ENCODE assay signal across 8 cellular contexts in the genomic region with DNA sequence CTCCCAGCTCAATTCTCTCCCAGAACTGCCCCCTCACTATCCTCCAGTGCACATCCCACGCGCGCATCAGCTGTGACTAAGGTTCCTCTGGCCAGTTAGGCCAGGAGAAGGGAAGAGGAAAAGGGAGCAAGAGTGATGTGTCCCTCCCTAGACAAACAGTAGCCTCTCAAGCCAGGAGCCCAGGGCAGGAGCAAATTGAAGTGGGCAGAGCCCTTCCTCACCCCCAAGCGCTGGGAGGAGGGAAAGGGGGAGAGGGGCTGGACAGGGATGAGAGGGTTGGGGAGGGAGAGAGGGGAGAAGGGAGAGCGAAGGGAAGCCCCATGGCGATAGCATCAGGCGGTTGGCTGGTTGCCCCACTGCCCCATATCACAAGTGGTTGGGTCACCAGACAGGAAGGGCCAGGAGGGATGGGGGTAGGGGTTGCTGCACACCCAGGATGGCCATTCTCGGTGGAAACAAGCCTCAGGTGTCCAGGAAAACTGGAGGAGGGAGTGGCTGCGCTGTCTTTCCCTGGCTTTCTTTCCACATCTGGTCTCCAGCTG. TPM values are rescaled to one million over a fixed set of nuclear protein-coding genes. Genes with fewer than 3 reads are reported as not detected.
DNase-seq lines count a peak whose midpoint lies in the region; ATAC-seq and TF ChIP-seq lines count a peak whose summit lies in the region.

No MANE protein-coding gene starts in this region.

- H3K4me3 ChIP-seq in GM06990 (replicated peaks; ENCODE audit: low read depth, low read length), result peak overlapping the region; percentile 88
- peak overlapping the region; percentile 64 for H3K4me3 ChIP-seq in ectodermal cell (ENCODE audit: insufficient read depth, low read depth, low read length)
- peak overlapping the region; percentile 92 to 94 for H3K4me3 ChIP-seq in aorta (ENCODE audit: low read length in 2 of 2)

- H3K4me3 Mint-ChIP-seq in mesothelial cell of epicardium, result peak overlapping the region; percentile 80

- no peaks in the 10 kb centered on the region for H3K27me3 Mint-ChIP-seq in mesothelial cell of epicardium (ENCODE audit: low read depth)

- no peaks in the 10 kb centered on the region for H3K9me3 Mint-ChIP-seq in mesothelial cell of epicardium

- peaks cover 9% of the 10 kb centered on the region for H3K36me3 Mint-ChIP-seq in mesothelial cell of epicardium

- H3K9me3 ChIP-seq in ectodermal cell (ENCODE audit: control insufficient read depth, low read length) (no peaks in the 10 kb centered on the region), aorta (ENCODE audit: control insufficient read depth, low read length) (no peaks in the 10 kb centered on the region)

- peaks cover 31% of the 10 kb centered on the region for H3K4me1 Mint-ChIP-seq in mesothelial cell of epicardium

- H3K27me3 ChIP-seq in GM06990 (replicated peaks; ENCODE audit: control insufficient read depth, insufficient read depth, low read length) (no peaks in the 10 kb centered on the region), ectodermal cell (ENCODE audit: control insufficient read depth, insufficient read depth, low read length, poor library complexity, severe bottlenecking) (no peaks in the 10 kb centered on the region), aorta (ENCODE audit: control insufficient read depth in 1 of 2, insufficient read depth in 2 of 2, low read length in 1 of 2) (no peaks in the 10 kb centered on the region)

- peaks cover 14% of the 10 kb centered on the region for H3K4me1 ChIP-seq in ectodermal cell (ENCODE audit: control insufficient read depth, insufficient read depth, low read length)
- no peaks in the 10 kb centered on the region for H3K4me1 ChIP-seq in aorta (ENCODE audit: control insufficient read depth in 1 of 2, insufficient read depth in 2 of 2, low read length in 2 of 2)

- H3K27ac ChIP-seq in ectodermal cell (ENCODE audit: insufficient read depth, low read depth, low read length, poor library complexity, severe bottlenecking) (no peak overlapping the region), aorta (ENCODE audit: low read depth in 1 of 2, low read length in 2 of 2) (peak overlapping the region in 1 of 2 donors; percentile 61)

- intact Hi-C loops in aorta (cut with DNase I), result no loop called here

- ATAC-seq in aorta (ENCODE audit: low FRiP score), result no peak

- H3K36me3 ChIP-seq in GM06990 (ENCODE audit: control insufficient read depth, insufficient read depth, low read length) (peaks cover 7% of the 10 kb centered on the region), ectodermal cell (ENCODE audit: control insufficient read depth, insufficient read depth, low read length) (peaks cover 11% of the 10 kb centered on the region), aorta (ENCODE audit: control insufficient read depth in 1 of 2, insufficient read depth in 2 of 2, low read length in 1 of 2) (no peaks in the 10 kb centered on the region)

- TF ChIP-seq CTCF in GM06990 (IDR thresholded peaks at IDR 0.05; ENCODE audit: insufficient read depth, low read length, poor library complexity, severe bottlenecking), result no peak
- no peak for TF ChIP-seq CTCF in mesothelial cell of epicardium (IDR thresholded peaks at IDR 0.05; ENCODE audit: unreplicated experiment)

- 13 to 14% methylated on average over 9 of the region's 9 CpGs for WGBS in ectodermal cell, 2 experiments
- 3 to 4% methylated on average over 9 of the region's 9 CpGs for WGBS in aorta, 2 donors

- peak overlapping the region; percentile 87 for H3K27ac Mint-ChIP-seq in mesothelial cell of epicardium

- DNase-seq in GM06990 (ENCODE audit: extremely low read depth, insufficient read length) (no peak), mesothelial cell of epicardium (ENCODE audit: low spot score in 2 of 2, unreplicated experiment in 2 of 2) (no peak), aorta (peak; percentile 83 to 87), MV-4-11 (lab: John Stamatoyannopoulos, UW) (no peak), DMS153 (lab: John Stamatoyannopoulos, UW) (no peak), germinal center (ENCODE audit: low spot score) (no peak)

TF ChIP-seq in PFSK-1, 5 proteins besides CTCF, POLR2A, EP300 and RAD21:
- peak; percentile 21; the same call in 1 of the 2 replicates for TF ChIP-seq TAF1 (IDR thresholded peaks at IDR 0.05; ENCODE audit: borderline replicate concordance, insufficient read depth, low read length)
- no peak for TF ChIP-seq SIN3A (IDR thresholded peaks at IDR 0.05; ENCODE audit: borderline replicate concordance, insufficient read depth, low read length)
- TF ChIP-seq, protein P1, sequence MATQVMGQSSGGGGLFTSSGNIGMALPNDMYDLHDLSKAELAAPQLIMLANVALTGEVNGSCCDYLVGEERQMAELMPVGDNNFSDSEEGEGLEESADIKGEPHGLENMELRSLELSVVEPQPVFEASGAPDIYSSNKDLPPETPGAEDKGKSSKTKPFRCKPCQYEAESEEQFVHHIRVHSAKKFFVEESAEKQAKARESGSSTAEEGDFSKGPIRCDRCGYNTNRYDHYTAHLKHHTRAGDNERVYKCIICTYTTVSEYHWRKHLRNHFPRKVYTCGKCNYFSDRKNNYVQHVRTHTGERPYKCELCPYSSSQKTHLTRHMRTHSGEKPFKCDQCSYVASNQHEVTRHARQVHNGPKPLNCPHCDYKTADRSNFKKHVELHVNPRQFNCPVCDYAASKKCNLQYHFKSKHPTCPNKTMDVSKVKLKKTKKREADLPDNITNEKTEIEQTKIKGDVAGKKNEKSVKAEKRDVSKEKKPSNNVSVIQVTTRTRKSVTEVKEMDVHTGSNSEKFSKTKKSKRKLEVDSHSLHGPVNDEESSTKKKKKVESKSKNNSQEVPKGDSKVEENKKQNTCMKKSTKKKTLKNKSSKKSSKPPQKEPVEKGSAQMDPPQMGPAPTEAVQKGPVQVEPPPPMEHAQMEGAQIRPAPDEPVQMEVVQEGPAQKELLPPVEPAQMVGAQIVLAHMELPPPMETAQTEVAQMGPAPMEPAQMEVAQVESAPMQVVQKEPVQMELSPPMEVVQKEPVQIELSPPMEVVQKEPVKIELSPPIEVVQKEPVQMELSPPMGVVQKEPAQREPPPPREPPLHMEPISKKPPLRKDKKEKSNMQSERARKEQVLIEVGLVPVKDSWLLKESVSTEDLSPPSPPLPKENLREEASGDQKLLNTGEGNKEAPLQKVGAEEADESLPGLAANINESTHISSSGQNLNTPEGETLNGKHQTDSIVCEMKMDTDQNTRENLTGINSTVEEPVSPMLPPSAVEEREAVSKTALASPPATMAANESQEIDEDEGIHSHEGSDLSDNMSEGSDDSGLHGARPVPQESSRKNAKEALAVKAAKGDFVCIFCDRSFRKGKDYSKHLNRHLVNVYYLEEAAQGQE (IDR thresholded peaks at IDR 0.05; ENCODE audit: insufficient read depth in 1 of 2, low read depth in 2 of 2, low read length in 2 of 2), result no peak
- no peak for TF ChIP-seq POLR2AphosphoS5 (IDR thresholded peaks at IDR 0.05; ENCODE audit: low read depth, low read length)
- TF ChIP-seq FOXP2 (optimal IDR thresholded peaks at IDR 0.05; ENCODE audit: borderline replicate concordance, extremely low read depth, extremely low read length, insufficient read depth), result no peak
TF ChIP-seq in PFSK-1: peak in this region for 1.

RNA-seq across cellular contexts. Expression of gene CD63, which starts 1.1 kb away (rescaled TPM):
- 832 TPM for polyA plus RNA-seq in PFSK-1 (2012; ENCODE audit: insufficient read length, low read depth)
- 324 TPM for polyA plus RNA-seq in ectodermal cell (2013, experiment 1 of 4)
- 362 TPM for polyA plus RNA-seq in ectodermal cell (2013, experiment 2 of 4)
- 287 TPM for polyA plus RNA-seq in ectodermal cell (2013, experiment 3 of 4)
- polyA plus RNA-seq in ectodermal cell (2013, experiment 4 of 4), result 360 TPM
- total RNA-seq in mesothelial cell of epicardium, result 429 to 438 TPM (median 438 TPM) in 3 replicates
- 1,000 to 10,000 TPM; 1,107 to 1,135 TPM for total RNA-seq in aorta
- 1,000 to 10,000 TPM; 1,323 to 1,532 TPM for polyA plus RNA-seq in aorta

RNA-seq across cellular contexts. Expression of gene RDH5, which starts 7.5 kb away (rescaled TPM):
- polyA plus RNA-seq in PFSK-1 (2012; ENCODE audit: insufficient read length, low read depth), result 2.2 TPM
- polyA plus RNA-seq in ectodermal cell (2013, experiment 1 of 4), result 11.7 TPM
- polyA plus RNA-seq in ectodermal cell (2013, experiment 2 of 4), result 9.5 TPM
- polyA plus RNA-seq in ectodermal cell (2013, experiment 3 of 4), result 5.1 TPM
- polyA plus RNA-seq in ectodermal cell (2013, experiment 4 of 4), result 7.1 TPM
- total RNA-seq in mesothelial cell of epicardium, result 9.7 to 11.2 TPM (median 11.2 TPM) in 3 replicates
- total RNA-seq in aorta, result 10 to 100 TPM; 21.9 to 51.1 TPM
- 10 to 100 TPM; 16.7 to 49.4 TPM for polyA plus RNA-seq in aorta

RNA-seq across cellular contexts. Expression of gene BLOC1S1, which starts 11.9 kb away (rescaled TPM):
- 82.3 TPM for polyA plus RNA-seq in PFSK-1 (2012; ENCODE audit: insufficient read length, low read depth)
- polyA plus RNA-seq in ectodermal cell (2013, experiment 1 of 4), result 87.3 TPM
- 74.4 TPM for polyA plus RNA-seq in ectodermal cell (2013, experiment 2 of 4)
- 83.9 TPM for polyA plus RNA-seq in ectodermal cell (2013, experiment 3 of 4)
- polyA plus RNA-seq in ectodermal cell (2013, experiment 4 of 4), result 86.3 TPM
- total RNA-seq in mesothelial cell of epicardium (58.0 to 63.4 TPM (median 61.6 TPM) in 3 replicates), aorta (100 to 1,000 TPM in 1 of 2 donors, 10 to 100 TPM in 1; 87.3 to 115 TPM)
- polyA plus RNA-seq in aorta, result 100 to 1,000 TPM; 248 to 351 TPM

RNA-seq across cellular contexts. Expression of gene GDF11, which starts 15.2 kb away (rescaled TPM):
- polyA plus RNA-seq in PFSK-1 (2012; ENCODE audit: insufficient read length, low read depth), result 21.8 TPM
- polyA plus RNA-seq in ectodermal cell (2013, experiment 1 of 4), result 46.1 TPM
- polyA plus RNA-seq in ectodermal cell (2013, experiment 2 of 4), result 51.2 TPM
- polyA plus RNA-seq in ectodermal cell (2013, experiment 3 of 4), result 45.1 TPM
- polyA plus RNA-seq in ectodermal cell (2013, experiment 4 of 4), result 49.0 TPM
- 17.0 to 18.7 TPM (median 18.1 TPM) in 3 replicates for total RNA-seq in mesothelial cell of epicardium
- 1 to 10 TPM; 6.6 to 9.4 TPM for total RNA-seq in aorta
- 1 to 10 TPM; 3.0 to 4.2 TPM for polyA plus RNA-seq in aorta

RNA-seq across cellular contexts. Expression of gene ITGA7, which starts 20.0 kb away (rescaled TPM):
- 0.94 TPM for polyA plus RNA-seq in PFSK-1 (2012; ENCODE audit: insufficient read length, low read depth)
- 110 TPM for polyA plus RNA-seq in ectodermal cell (2013, experiment 1 of 4)
- 117 TPM for polyA plus RNA-seq in ectodermal cell (2013, experiment 2 of 4)
- 90.5 TPM for polyA plus RNA-seq in ectodermal cell (2013, experiment 3 of 4)
- 99.9 TPM for polyA plus RNA-seq in ectodermal cell (2013, experiment 4 of 4)
- total RNA-seq in mesothelial cell of epicardium, result 32.5 to 34.0 TPM (median 33.2 TPM) in 3 replicates
- total RNA-seq in aorta, result 100 to 1,000 TPM; 463 to 747 TPM
- polyA plus RNA-seq in aorta, result 100 to 1,000 TPM in 1 of 2 donors, 10 to 100 TPM in 1; 76.1 to 633 TPM

Comparison
In these comparisons a context has a peak if more than half of its experiments do, and no peak if none do; other contexts are left out.
1. DNase-seq: peak in aorta (2 of 2); none in GM06990 (single experiment), mesothelial cell of epicardium (0 of 2), MV-4-11 (single experiment), DMS153 (single experiment) and germinal center (single experiment).
2. Peak in every context shown above with its lines, with median percentiles within 50 percentile points of each other: H3K4me3 ChIP-seq.